In the genomic region with DNA sequence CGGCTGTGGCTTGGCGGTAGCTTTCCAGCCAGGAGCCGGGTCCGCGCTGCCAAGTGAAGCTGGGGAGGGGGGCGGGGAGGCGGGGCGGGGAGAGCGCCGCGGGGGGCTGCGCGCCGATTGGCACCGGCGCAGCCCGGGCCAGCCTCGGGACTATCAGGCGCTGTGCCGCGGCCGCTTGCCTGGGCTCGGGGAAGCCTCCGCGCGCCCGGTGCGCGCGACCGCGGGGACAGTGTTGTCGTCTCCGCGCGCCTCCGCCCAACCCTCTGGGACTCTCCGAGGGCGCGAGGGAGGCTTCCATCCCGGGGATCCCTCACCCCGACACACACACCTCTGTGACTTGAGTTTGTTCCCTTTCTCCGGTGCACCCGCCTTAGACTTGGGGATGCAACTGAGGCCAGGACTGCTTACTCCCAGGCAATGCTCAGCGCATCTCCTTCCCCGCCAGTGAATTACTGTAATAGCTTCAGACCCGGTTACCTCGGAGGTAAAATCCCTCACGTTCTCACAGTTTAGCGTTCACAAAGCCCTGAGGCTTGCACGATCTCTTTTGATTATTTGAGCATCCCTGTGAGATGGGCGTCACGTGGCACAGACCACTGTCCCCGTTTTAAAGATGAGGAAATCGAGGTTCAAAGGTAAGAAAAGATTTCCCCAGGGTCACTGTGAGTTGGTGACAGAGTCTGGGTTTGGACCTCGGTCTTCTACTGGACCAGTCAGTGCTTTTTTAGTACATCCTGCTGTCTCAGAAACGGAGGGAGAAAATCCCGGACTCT, we compare ENCODE assay signal across 10 cellular contexts. TPM values are rescaled to one million over a fixed set of nuclear protein-coding genes. Genes with fewer than 3 reads are reported as not detected.
A peak's percentile ranks its signal among the peaks of the same experiment; 100 is the strongest.
DNase-seq lines count a peak whose midpoint lies in the region; ATAC-seq and TF ChIP-seq lines count a peak whose summit lies in the region.
"Had no signal": no experiment of that assay in that cellular context is flagged by ENCODE, and none has a peak within 500 bp of the region (broad histone marks: within the 10 kb centered on the region; RNA-seq: fewer than 3 reads in every experiment).

A gene (minus strand): TSS at position 26 of the 773 bp plus-strand sequence. CDS start 92 bp downstream, outside the sequence.

- no peak within 1 kb of the TSS for H2BK20ac ChIP-seq in IMR-90 (ENCODE audit: low read depth, low read length)

- ATAC-seq in IMR-90 (ENCODE audit: low read depth) (peak; percentile 31), HG03045 (IDR thresholded peaks at IDR 0.05; ENCODE audit: unreplicated experiment) (no peak), HG03469 (IDR thresholded peaks at IDR 0.05; ENCODE audit: unreplicated experiment) (no peak)

- peak within 1 kb of the TSS; percentile 58 for H3K4me3 ChIP-seq in ACC112 (ENCODE audit: low read depth, low read length)
- no peak within 1 kb of the TSS for H3K4me3 ChIP-seq in IMR-90 (ENCODE audit: insufficient read depth, low read depth, low read length)
- H3K4me3 ChIP-seq in astrocyte of the cerebellum (ENCODE audit: low read depth, low read length): peak within 1 kb of the TSS; percentile 24
- peak within 1 kb of the TSS in 1 of 2 experiments; percentile 43 for H3K4me3 ChIP-seq in mesenchymal stem cell (ENCODE audit: insufficient read depth in 1 of 2, low read depth in 1 of 2, low read length in 2 of 2)

- no peak within 1 kb of the TSS for H2BK5ac ChIP-seq in IMR-90 (ENCODE audit: low read depth, low read length, poor library complexity, severe bottlenecking)
- H2BK5ac ChIP-seq in mesenchymal stem cell (ENCODE audit: low read depth, low read length, poor library complexity, severe bottlenecking): no peak within 1 kb of the TSS

- peaks cover 89% of the 10 kb centered on the region for H3K27me3 ChIP-seq in ACC112 (ENCODE audit: insufficient read depth, low read length)
- peaks cover 87% of the 10 kb centered on the region for H3K27me3 ChIP-seq in IMR-90 (ENCODE audit: control insufficient read depth, insufficient read depth, low read length)
- H3K27me3 ChIP-seq in mesenchymal stem cell (ENCODE audit: control insufficient read depth in 1 of 2, insufficient read depth in 1 of 2, low read length in 2 of 2): peaks cover 88 to 91% of the 10 kb centered on the region in 2 experiments

- H3K9ac ChIP-seq in IMR-90 (ENCODE audit: low read depth, low read length) (no peak within 1 kb of the TSS), mesenchymal stem cell (ENCODE audit: low read length) (no peak within 1 kb of the TSS)

- dilution Hi-C loops in IMR-90 (cut with HindIII; ENCODE audit: low sequenced_read_pairs, unreplicated experiment): no loop called here

- DNase-seq in IMR-90 (no peak), astrocyte of the cerebellum (ENCODE audit: low read depth) (no peak), mesenchymal stem cell (no peak), GM13977 (ENCODE audit: low spot score) (no peak), GM13976 (ENCODE audit: low spot score) (no peak)
- DNase-seq: activated CD4-positive, alpha-beta T cell treated with anti-CD3 and anti-CD28 coated beads, Interleukin-2, amount 50 U/mL, for 4 hours; islet precursor cell had no signal

- H3K4me1 ChIP-seq in ACC112 (ENCODE audit: control insufficient read depth, insufficient read depth, low read length, unreplicated experiment): no peaks in the 10 kb centered on the region
- no peaks in the 10 kb centered on the region; the same call in 1 of the 2 replicates for H3K4me1 ChIP-seq in IMR-90 (ENCODE audit: control insufficient read depth, insufficient read depth, low read length)
- peaks cover 27% of the 10 kb centered on the region for H3K4me1 ChIP-seq in mesenchymal stem cell (ENCODE audit: control insufficient read depth, insufficient read depth, low read depth, low read length)

- no peak within 1 kb of the TSS for H3K14ac ChIP-seq in IMR-90 (replicated peaks; ENCODE audit: low read depth, low read length)
- peak within 1 kb of the TSS in 1 of 2 experiments; percentile 39 for H3K14ac ChIP-seq in mesenchymal stem cell (ENCODE audit: low read length in 2 of 2)

- H3K79me2 ChIP-seq in ACC112 (ENCODE audit: control insufficient read depth, insufficient read depth, low read length, unreplicated experiment): no peaks in the 10 kb centered on the region

- no peak within 1 kb of the TSS for H4K5ac ChIP-seq in IMR-90 (ENCODE audit: low read depth, low read length)

- H3K36me3 ChIP-seq in ACC112 (ENCODE audit: insufficient read depth, low read length): no peaks in the 10 kb centered on the region
- H3K36me3 ChIP-seq in IMR-90 (ENCODE audit: control insufficient read depth, insufficient read depth, low read length): no peaks in the 10 kb centered on the region
- H3K36me3 ChIP-seq in mesenchymal stem cell (ENCODE audit: control insufficient read depth in 1 of 2, insufficient read depth in 2 of 2, low read depth in 1 of 2, low read length in 2 of 2): no peaks in the 10 kb centered on the region

- 0% methylated on average over 7 of the region's 58 CpGs; no CpG with 5 or more reads in 1 of the 2 experiments for WGBS in IMR-90 (ENCODE audit: extremely low coverage in 2 of 2, insufficient read length in 1 of 2), 2 experiments
- WGBS in mesenchymal stem cell: 7% methylated on average over 40 of the region's 58 CpGs

- TF ChIP-seq CTCF in IMR-90 (conservative IDR thresholded peaks at IDR 0.05; ENCODE audit: low read depth, low read length) (no peak), astrocyte of the cerebellum (IDR thresholded peaks at IDR 0.05; ENCODE audit: low read depth, low read length, missing control alignments) (no peak), GM13977 (IDR thresholded peaks at IDR 0.05; ENCODE audit: extremely low read depth, insufficient read depth, missing control alignments) (no peak), GM13976 (IDR thresholded peaks at IDR 0.05; ENCODE audit: borderline replicate concordance, control extremely low read depth, extremely low read depth, insufficient read depth, missing control alignments) (no peak)

- H4K20me1 ChIP-seq in IMR-90 (ENCODE audit: insufficient read depth, low read length): no peaks in the 10 kb centered on the region

- H3K9me3 ChIP-seq in IMR-90 (ENCODE audit: control insufficient read depth, insufficient read depth, low read length) (no peaks in the 10 kb centered on the region; the same call in 1 of the 2 replicates), mesenchymal stem cell (ENCODE audit: control insufficient read depth, low read length) (no peaks in the 10 kb centered on the region)

- no peak within 1 kb of the TSS; the same call in 1 of the 2 replicates for H3K4me2 ChIP-seq in IMR-90 (ENCODE audit: low read depth, low read length)
- peak within 1 kb of the TSS; percentile 85 for H3K4me2 ChIP-seq in mesenchymal stem cell (ENCODE audit: low read length, poor library complexity, severe bottlenecking)

- H2BK15ac ChIP-seq in IMR-90 (ENCODE audit: low read depth, low read length) (no peak within 1 kb of the TSS), mesenchymal stem cell (ENCODE audit: low read depth, poor library complexity, severe bottlenecking) (no peak within 1 kb of the TSS)

- no peak within 1 kb of the TSS for H3K18ac ChIP-seq in IMR-90 (ENCODE audit: low read depth, low read length)
- H3K18ac ChIP-seq in mesenchymal stem cell (ENCODE audit: low read depth in 1 of 2, low read length in 2 of 2): no peak within 1 kb of the TSS

- no peak for TF ChIP-seq RAD21 in IMR-90 (IDR thresholded peaks at IDR 0.05; ENCODE audit: low read length)

- no peak within 1 kb of the TSS for H2AK9ac ChIP-seq in IMR-90 (replicated peaks; ENCODE audit: low read depth, low read length, poor library complexity)

- H2AK5ac ChIP-seq in IMR-90 (ENCODE audit: low read depth, low read length) (no peak within 1 kb of the TSS), mesenchymal stem cell (ENCODE audit: low read length, severe bottlenecking) (no peak within 1 kb of the TSS)

- intact Hi-C loops in IMR-90 (cut with micrococcal nuclease): no loop called here

- no peak within 1 kb of the TSS for H4K8ac ChIP-seq in IMR-90 (ENCODE audit: low read depth in 2 of 2, low read length in 2 of 2)
- H4K8ac ChIP-seq in mesenchymal stem cell (ENCODE audit: low read length): no peak within 1 kb of the TSS

- H3K9me1 ChIP-seq in IMR-90 (ENCODE audit: insufficient read depth, low read length): no peaks in the 10 kb centered on the region

- H2AFZ ChIP-seq in ACC112 (ENCODE audit: low read length, unreplicated experiment) (no peak within 1 kb of the TSS), IMR-90 (replicated peaks; ENCODE audit: low read length, poor library complexity) (no peak within 1 kb of the TSS), mesenchymal stem cell (ENCODE audit: low read depth, low read length) (no peak within 1 kb of the TSS)

- H4K91ac ChIP-seq in IMR-90 (ENCODE audit: insufficient read depth, low read depth, low read length): no peak within 1 kb of the TSS
- peak within 1 kb of the TSS; percentile 34 for H4K91ac ChIP-seq in mesenchymal stem cell (ENCODE audit: low read length)

- no peak within 1 kb of the TSS for H2BK12ac ChIP-seq in mesenchymal stem cell (ENCODE audit: low read length in 2 of 2)

- in situ Hi-C loops in IMR-90 (cut with MboI; ENCODE audit: low sequenced_read_pairs): no loop called here
- in situ Hi-C loops in astrocyte of the cerebellum (cut with HindIII; ENCODE audit: low sequenced_read_pairs): no loop called here
- in situ Hi-C loops in GM13977 (cut with MboI; ENCODE audit: low pct_unique_long_range_greater_than_20kb, low sequenced_read_pairs, unreplicated experiment): no loop called here
- in situ Hi-C loops in GM13976 (cut with MboI; ENCODE audit: low sequenced_read_pairs, unreplicated experiment): no loop called here

- H3K56ac ChIP-seq in IMR-90 (ENCODE audit: extremely low read depth, insufficient read depth, low read length): no peak within 1 kb of the TSS

- POLR2A ChIA-PET in IMR-90 (lab: Charles Lee; ENCODE audit: unreplicated experiment): no interaction called here

- H3K23ac ChIP-seq in IMR-90 (ENCODE audit: low read depth, low read length) (no peak within 1 kb of the TSS; the same call in 1 of the 2 replicates), mesenchymal stem cell (ENCODE audit: low read length in 2 of 2) (no peak within 1 kb of the TSS)

- H3K27ac ChIP-seq in ACC112 (ENCODE audit: low read depth, low read length) (no peak within 1 kb of the TSS), IMR-90 (ENCODE audit: insufficient read depth, low read length) (no peak within 1 kb of the TSS), mesenchymal stem cell (ENCODE audit: low read length, poor library complexity, severe bottlenecking) (no peak within 1 kb of the TSS)

- H3K4ac ChIP-seq in IMR-90 (ENCODE audit: low read depth, low read length) (no peak within 1 kb of the TSS), mesenchymal stem cell (ENCODE audit: low read depth in 1 of 2, low read length in 2 of 2) (no peak within 1 kb of the TSS)

- CTCF ChIA-PET in IMR-90 (lab: Yijun Ruan, JAX): no interaction called here

- no TSS peak for BruUV-seq in IMR-90 (replicated peaks; lab: Mats Ljungman, UMichigan)

- TF ChIP-seq POLR2A in IMR-90 (IDR thresholded peaks at IDR 0.05; ENCODE audit: low read depth, low read length): no peak

- H3K79me1 ChIP-seq in IMR-90 (ENCODE audit: low read depth in 1 of 2, low read length in 2 of 2) (no peaks in the 10 kb centered on the region), mesenchymal stem cell (replicated peaks; ENCODE audit: low read length, poor library complexity, severe bottlenecking) (no peaks in the 10 kb centered on the region)

- H2BK120ac ChIP-seq in IMR-90 (ENCODE audit: low read depth, low read length) (no peak within 1 kb of the TSS), mesenchymal stem cell (ENCODE audit: low read depth, low read length) (no peak within 1 kb of the TSS)

RNA-seq across cellular contexts. Expression of the gene that starts here (rescaled TPM):
- not detected in 2 replicates for total RNA-seq in IMR-90 (2012; rRNA removed)
- polyA plus RNA-seq in IMR-90 (2012; rRNA removed): not detected in 2 replicates
- not detected in 2 replicates for polyA plus RNA-seq in IMR-90 (2012; cell fraction: cytosol; rRNA removed)
- not detected in 2 replicates for polyA plus RNA-seq in IMR-90 (2012; cell fraction: nucleus; rRNA removed; ENCODE audit: low replicate concordance)
- polyA plus RNA-seq in mesenchymal stem cell (2013, experiment 1 of 2): not detected
- not detected for polyA plus RNA-seq in mesenchymal stem cell (2013, experiment 2 of 2)

Comparison
In these comparisons a context has a peak if more than half of its experiments do, and no peak if none do; other contexts are left out.
1. Peak in ATAC-seq in IMR-90; RNA of the gene not detected or under 1 TPM.